In genomic region chr4:152938237-152938969, GRCh38 we compare ENCODE assay signal across 8 cellular contexts. TPM values are rescaled to one million over a fixed set of nuclear protein-coding genes. Genes with fewer than 3 reads are reported as not detected.
DNase-seq lines count a peak whose midpoint lies in the region; ATAC-seq, FAIRE-seq and TF ChIP-seq lines count a peak whose summit lies in the region.

No MANE protein-coding gene starts in this region.

- H3K27me3 Mint-ChIP-seq in T-helper 1 cell treated with Interleukin-12 subunit alpha and Interleukin-12 subunit beta and Interleukin-4 antibody, amounts not matched to agents 30 μg/mL and 1 μg/mL, for 36 hours (ENCODE audit: low read depth) = peaks cover 61% of the 10 kb centered on the region
- H3K27me3 Mint-ChIP-seq in activated naive CD8-positive, alpha-beta T cell treated with anti-CD3 and anti-CD28 coated beads for 36 hours = peaks cover 56% of the 10 kb centered on the region
- peaks cover 10 to 31% (median 14%) of the 10 kb centered on the region in 3 donors for H3K27me3 Mint-ChIP-seq in immature natural killer cell (ENCODE audit: low read depth in 3 of 3)

- peak overlapping the region; percentile 62 to 78 (median 70) for H3K4me3 ChIP-seq in subcutaneous abdominal adipose tissue (ENCODE audit: low read depth in 1 of 5, low read length in 5 of 5)

- peak overlapping the region; percentile 80 for H3K4me3 Mint-ChIP-seq in T-helper 1 cell treated with Interleukin-12 subunit alpha and Interleukin-12 subunit beta and Interleukin-4 antibody, amounts not matched to agents 30 μg/mL and 1 μg/mL, for 36 hours
- peak overlapping the region; percentile 79 for H3K4me3 Mint-ChIP-seq in activated naive CD8-positive, alpha-beta T cell treated with anti-CD3 and anti-CD28 coated beads for 36 hours
- peak overlapping the region; percentile 83 to 91 (median 88) for H3K4me3 Mint-ChIP-seq in immature natural killer cell

- peaks cover 0 to 37% (median 31%) of the 10 kb centered on the region in 5 donors for H3K4me1 ChIP-seq in subcutaneous abdominal adipose tissue (ENCODE audit: control insufficient read depth in 5 of 5, insufficient read depth in 5 of 5, low read length in 5 of 5)

- peaks cover 20% of the 10 kb centered on the region for H3K4me1 Mint-ChIP-seq in T-helper 1 cell treated with Interleukin-12 subunit alpha and Interleukin-12 subunit beta and Interleukin-4 antibody, amounts not matched to agents 30 μg/mL and 1 μg/mL, for 36 hours (ENCODE audit: low read depth)
- H3K4me1 Mint-ChIP-seq in activated naive CD8-positive, alpha-beta T cell treated with anti-CD3 and anti-CD28 coated beads for 36 hours = peaks cover 11% of the 10 kb centered on the region
- H3K4me1 Mint-ChIP-seq in immature natural killer cell = peaks cover 23 to 26% of the 10 kb centered on the region in 2 donors

- no peak overlapping the region for H3K27ac Mint-ChIP-seq in T-helper 1 cell treated with Interleukin-12 subunit alpha and Interleukin-12 subunit beta and Interleukin-4 antibody, amounts not matched to agents 30 μg/mL and 1 μg/mL, for 36 hours
- H3K27ac Mint-ChIP-seq in activated naive CD8-positive, alpha-beta T cell treated with anti-CD3 and anti-CD28 coated beads for 36 hours = no peak overlapping the region
- H3K27ac Mint-ChIP-seq in immature natural killer cell = no peak overlapping the region

- H3K9ac ChIP-seq in subcutaneous abdominal adipose tissue (ENCODE audit: low read length in 5 of 5) = no peak overlapping the region

- H3K36me3 Mint-ChIP-seq in T-helper 1 cell treated with Interleukin-12 subunit alpha and Interleukin-12 subunit beta and Interleukin-4 antibody, amounts not matched to agents 30 μg/mL and 1 μg/mL, for 36 hours (ENCODE audit: low read depth) = no peaks in the 10 kb centered on the region
- no peaks in the 10 kb centered on the region for H3K36me3 Mint-ChIP-seq in activated naive CD8-positive, alpha-beta T cell treated with anti-CD3 and anti-CD28 coated beads for 36 hours
- no peaks in the 10 kb centered on the region for H3K36me3 Mint-ChIP-seq in immature natural killer cell

- TF ChIP-seq POLR2A in H54 (IDR thresholded peaks at IDR 0.05; ENCODE audit: low read depth, low read length) = no peak

- H3K9me3 Mint-ChIP-seq in T-helper 1 cell treated with Interleukin-12 subunit alpha and Interleukin-12 subunit beta and Interleukin-4 antibody, amounts not matched to agents 30 μg/mL and 1 μg/mL, for 36 hours = no peaks in the 10 kb centered on the region
- no peaks in the 10 kb centered on the region for H3K9me3 Mint-ChIP-seq in activated naive CD8-positive, alpha-beta T cell treated with anti-CD3 and anti-CD28 coated beads for 36 hours
- peaks cover 0 to 1% (median 0%) of the 10 kb centered on the region in 6 donors for H3K9me3 Mint-ChIP-seq in immature natural killer cell

- H3K36me3 ChIP-seq in subcutaneous abdominal adipose tissue (ENCODE audit: control insufficient read depth in 5 of 5, insufficient read depth in 5 of 5, low read length in 5 of 5) = no peaks in the 10 kb centered on the region

- no peak for ATAC-seq in GM19351 (IDR thresholded peaks at IDR 0.05; ENCODE audit: unreplicated experiment)

- H3K27ac ChIP-seq in subcutaneous abdominal adipose tissue (ENCODE audit: low read depth, low read length) = no peak overlapping the region

- FAIRE-seq in H54 (lab: Jason Lieb, UNC) = no peak

- peaks cover 4 to 34% (median 27%) of the 10 kb centered on the region in 5 donors for H3K27me3 ChIP-seq in subcutaneous abdominal adipose tissue (ENCODE audit: control insufficient read depth in 5 of 5, insufficient read depth in 4 of 5, low read length in 5 of 5)

- DNase-seq in T-helper 1 cell (no peak), immature natural killer cell (no peak), H54 (ENCODE audit: insufficient read length, low spot score) (no peak)
- DNase-seq in activated naive CD8-positive, alpha-beta T cell treated with anti-CD3 and anti-CD28 coated beads for 36 hours = no peak
- DNase-seq in stimulated activated CD4-positive, alpha-beta T cell treated with anti-CD3 and anti-CD28 coated beads, Interleukin-2, amount 100 ng/mL, for 24 hours = no peak

- H3K9me3 ChIP-seq in subcutaneous abdominal adipose tissue (ENCODE audit: control insufficient read depth in 5 of 5, low read length in 5 of 5) = no peaks in the 10 kb centered on the region

RNA-seq across cellular contexts. Expression of gene FHDC1, which starts 2.3 kb away (rescaled TPM):
- under 1 TPM; 0.06 to 0.08 TPM for total RNA-seq in activated naive CD8-positive, alpha-beta T cell treated with anti-CD3 and anti-CD28 coated beads for 36 hours
- polyA plus RNA-seq in immature natural killer cell = not detected
